In genomic region chr19:19649580-19649995, GRCh38 we compare ENCODE assay signal across 14 cellular contexts. TPM values are rescaled to one million over a fixed set of nuclear protein-coding genes. Genes with fewer than 3 reads are reported as not detected.
DNase-seq lines count a peak whose midpoint lies in the region; ATAC-seq and TF ChIP-seq lines count a peak whose summit lies in the region.
"Had no signal": no experiment of that assay in that cellular context is flagged by ENCODE, and none has a peak within 500 bp of the region (broad histone marks: within the 10 kb centered on the region; RNA-seq: fewer than 3 reads in every experiment).

No MANE protein-coding gene starts in this region.

- no peaks in the 10 kb centered on the region for H3K4me1 Mint-ChIP-seq in endothelial cell (ENCODE audit: unreplicated experiment)
- H3K4me1 Mint-ChIP-seq: H9 had no signal

- DNase-seq in right cardiac atrium (peak in 2 of 3 donors; percentile 25 to 46), left ventricle myocardium inferior (no peak), HL-60 (ENCODE audit: low read depth in 1 of 2, low spot score in 1 of 2) (no peak), endothelial cell (ENCODE audit: low spot score) (no peak), OCI-M2 (lab: John Stamatoyannopoulos, UW; ENCODE audit: unreplicated experiment) (no peak), SHP77 (lab: John Stamatoyannopoulos, UW) (no peak), NCI-H1048 (lab: John Stamatoyannopoulos, UW) (no peak)
- DNase-seq: H9, NCI-H1092, NCI-H1694, NCI-H69, PC-9 had no signal

- intact Hi-C loops in right cardiac atrium (cut with DNase I) (loop anchor here in 2 of 4 donors (5.0 to 10.0 kb wide), 2 partner anchors 115 to 117 kb away; partner anchors contain the start of gene CILP2 (in 1 of the 2)), left ventricle myocardium inferior (cut with micrococcal nuclease) (no loop called here)

- H3K27me3 Mint-ChIP-seq in endothelial cell (ENCODE audit: unreplicated experiment), result peaks cover 21% of the 10 kb centered on the region
- H3K27me3 Mint-ChIP-seq: CD4-positive, alpha-beta memory T cell had no signal

- no peak for TF ChIP-seq CTCF in left ventricle myocardium inferior (IDR thresholded peaks at IDR 0.05; ENCODE audit: borderline replicate concordance)
- TF ChIP-seq CTCF in HL-60 (IDR thresholded peaks at IDR 0.05; ENCODE audit: insufficient read depth, low read length), result no peak
- no peak for TF ChIP-seq CTCF in endothelial cell (IDR thresholded peaks at IDR 0.05; ENCODE audit: unreplicated experiment)

- H3K9me3 ChIP-seq in right cardiac atrium (ENCODE audit: control insufficient read depth, low read length), result no peaks in the 10 kb centered on the region
- H3K9me3 ChIP-seq in left ventricle myocardium inferior (replicated peaks), result no peaks in the 10 kb centered on the region

- H3K4me1 ChIP-seq in right cardiac atrium (ENCODE audit: control insufficient read depth, insufficient read depth, low read length) (no peaks in the 10 kb centered on the region), left ventricle myocardium inferior (peaks cover 14% of the 10 kb centered on the region)

- H3K36me3 ChIP-seq in left ventricle myocardium inferior, result peaks cover 98% of the 10 kb centered on the region

- peak overlapping the region; percentile 73 for H3K4me3 Mint-ChIP-seq in endothelial cell (ENCODE audit: unreplicated experiment)
- H3K4me3 Mint-ChIP-seq: CD4-positive, alpha-beta memory T cell; H9 had no signal

- H3K4me3 ChIP-seq in right cardiac atrium (ENCODE audit: low read length) (no peak overlapping the region), left ventricle myocardium inferior (no peak overlapping the region), HL-60 (replicated peaks; ENCODE audit: insufficient read depth, low read length) (no peak overlapping the region)
- H3K4me3 ChIP-seq: PC-9, SK-N-MC had no signal

- ATAC-seq in right cardiac atrium, result no peak

- H3K27me3 ChIP-seq in right cardiac atrium (ENCODE audit: control insufficient read depth, insufficient read depth), result no peaks in the 10 kb centered on the region
- no peaks in the 10 kb centered on the region for H3K27me3 ChIP-seq in left ventricle myocardium inferior (ENCODE audit: low read depth)
- H3K27me3 ChIP-seq in HL-60 (ENCODE audit: insufficient read depth, poor library complexity, severe bottlenecking), result no peaks in the 10 kb centered on the region

- peaks cover 35% of the 10 kb centered on the region for H3K36me3 Mint-ChIP-seq in endothelial cell (ENCODE audit: low read depth, unreplicated experiment)

- WGBS in right cardiac atrium, result 94% methylated on average over 22 of the region's 22 CpGs

- H3K27ac ChIP-seq in right cardiac atrium (ENCODE audit: low read length) (no peak overlapping the region), left ventricle myocardium inferior (replicated peaks) (no peak overlapping the region), HL-60 (replicated peaks) (peak overlapping the region; percentile 33; the same call in 1 of the 2 replicates)
- H3K27ac ChIP-seq: PC-9, SK-N-MC had no signal

- peak overlapping the region; percentile 68 for H3K27ac Mint-ChIP-seq in endothelial cell (ENCODE audit: unreplicated experiment)
- H3K27ac Mint-ChIP-seq: H9 had no signal

- no peaks in the 10 kb centered on the region for H3K9me3 Mint-ChIP-seq in endothelial cell (ENCODE audit: unreplicated experiment)
- H3K9me3 Mint-ChIP-seq: CD4-positive, alpha-beta memory T cell; H9 had no signal

RNA-seq across cellular contexts. Expression of gene GMIP, which starts 6.1 kb away (rescaled TPM):
- total RNA-seq in right cardiac atrium, result 1 to 10 TPM; 3.1 to 6.3 (median 5.3) TPM
- polyA plus RNA-seq in right cardiac atrium, result 2.3 TPM
- 3.0 TPM for total RNA-seq in left ventricle myocardium inferior
- 18.5 TPM for total RNA-seq in endothelial cell (ENCODE audit: unreplicated experiment)

RNA-seq across cellular contexts. Expression of gene ATP13A1, which starts 13.9 kb away (rescaled TPM):
- total RNA-seq in right cardiac atrium (10 to 100 TPM; 21.7 to 28.0 (median 23.6) TPM), left ventricle myocardium inferior (16.5 TPM), endothelial cell (ENCODE audit: unreplicated experiment) (56.7 TPM)
- polyA plus RNA-seq in right cardiac atrium, result 16.7 TPM

RNA-seq across cellular contexts. Expression of gene ZNF101, which starts 19.1 kb away (rescaled TPM):
- total RNA-seq in right cardiac atrium (1 to 10 TPM; 3.1 to 5.9 (median 5.0) TPM), left ventricle myocardium inferior (4.2 TPM), endothelial cell (ENCODE audit: unreplicated experiment) (29.5 TPM)
- 3.1 TPM for polyA plus RNA-seq in right cardiac atrium

RNA-seq across cellular contexts. Expression of gene LPAR2, which starts 21.6 kb away (rescaled TPM):
- total RNA-seq in right cardiac atrium (1 to 10 TPM in 2 of 4 donors, under 1 TPM in 2; 0.57 to 3.0 (median 1.2) TPM), left ventricle myocardium inferior (0.88 TPM), endothelial cell (ENCODE audit: unreplicated experiment) (35.5 TPM)
- polyA plus RNA-seq in right cardiac atrium, result 1.1 TPM

RNA-seq across cellular contexts. Expression of gene PBX4, which starts 31.1 kb away (rescaled TPM):
- under 1 TPM in 1 of 4 donors, not detected in 3; 0.56 TPM for total RNA-seq in right cardiac atrium
- 0.36 TPM for polyA plus RNA-seq in right cardiac atrium
- not detected for total RNA-seq in left ventricle myocardium inferior
- 0.82 TPM for total RNA-seq in endothelial cell (ENCODE audit: unreplicated experiment)

Comparison
In these comparisons a context has a peak if more than half of its experiments do, and no peak if none do; other contexts are left out.
1. DNase-seq: peak in right cardiac atrium (2 of 3); none in left ventricle myocardium inferior (single experiment), HL-60 (0 of 2), endothelial cell (single experiment), OCI-M2 (single experiment), SHP77 (0 of 2) and NCI-H1048 (single experiment).